27 cellular contexts compared by ENCODE assay signal in the genomic region with DNA sequence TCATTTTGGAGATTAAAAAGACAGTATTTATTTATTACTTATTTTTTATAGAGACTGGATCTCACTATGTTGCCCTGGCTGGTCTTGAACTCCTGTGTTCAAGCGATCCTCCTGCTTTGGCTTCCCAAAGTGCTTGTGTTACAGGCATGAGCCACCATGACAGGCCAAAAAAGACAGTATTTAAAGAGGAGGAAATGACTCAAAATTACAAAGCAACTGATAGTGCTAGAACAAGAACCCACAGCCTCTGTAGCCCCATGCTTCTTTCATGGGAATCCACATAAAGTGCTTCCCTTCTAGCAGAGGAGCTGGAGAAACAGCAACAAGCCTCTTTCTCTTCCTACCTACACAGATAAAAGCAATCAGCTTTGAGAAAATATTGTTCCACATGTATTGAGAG.
"Had no signal": no experiment of that assay in that cellular context is flagged by ENCODE, and none has a peak within 500 bp of the region (broad histone marks: within the 10 kb centered on the region; RNA-seq: fewer than 3 reads in every experiment).

No MANE protein-coding gene starts in this region.

- DNase-seq: naive thymus-derived CD8-positive, alpha-beta T cell; nephron progenitor cell; nucleus accumbens; ovary; posterior cingulate gyrus; psoas muscle; right cardiac atrium; right lobe of liver; sigmoid colon; small intestine; stimulated activated CD4-positive, alpha-beta T cell treated with anti-CD3 and anti-CD28 coated beads, Interleukin-15, amount 100 ng/mL, for 24 hours; stimulated activated CD4-positive, alpha-beta T cell treated with anti-CD3 and anti-CD28 coated beads, Interleukin-2, amount 100 ng/mL, for 24 hours; stimulated activated CD4-positive, alpha-beta T cell treated with anti-CD3 and anti-CD28 coated beads, Interleukin-2, amount 100 ng/mL, for 48 hours; stimulated activated CD4-positive, alpha-beta T cell treated with anti-CD3 and anti-CD28 coated beads, Interleukin-4, amount 100 ng/mL, for 24 hours; stimulated activated naive CD4-positive, alpha-beta T cell; stimulated activated naive CD8-positive, alpha-beta T cell treated with anti-CD3 and anti-CD28 coated beads, Interleukin-15, amount 100 ng/mL, for 72 hours; stimulated activated naive CD8-positive, alpha-beta T cell treated with anti-CD3 and anti-CD28 coated beads, Interleukin-15, Interleukin-2, amounts not matched to agents 100 U/mL and 50 U/mL, for 24 hours; substantia nigra; testis; tibial artery; transverse colon; upper lobe of right lung had no signal

- H3K4me3 Mint-ChIP-seq: naive thymus-derived CD8-positive, alpha-beta T cell; natural killer cell treated with Interleukin-12 subunit alpha and Interleukin-12 subunit beta and Interleukin-15 and Interleukin-18, amount 100 ng/mL, for 72 hours; nephron progenitor cell; neural crest cell; stimulated activated effector memory CD8-positive, alpha-beta T cell treated with anti-CD3 and anti-CD28 coated beads, Interleukin-12 subunit alpha, Interleukin-12 subunit beta, amount 100 ng/mL, for 72 hours; stimulated activated naive CD8-positive, alpha-beta T cell treated with anti-CD3 and anti-CD28 coated beads, Interleukin-15, amount 100 ng/mL, for 72 hours; type B pancreatic cell had no signal

- H3K9me3 Mint-ChIP-seq: natural killer cell treated with Interleukin-12 subunit alpha and Interleukin-12 subunit beta and Interleukin-15 and Interleukin-18, amount 100 ng/mL, for 72 hours; stimulated activated effector memory CD8-positive, alpha-beta T cell treated with anti-CD3 and anti-CD28 coated beads, Interleukin-12 subunit alpha, Interleukin-12 subunit beta, amount 100 ng/mL, for 72 hours; type B pancreatic cell had no signal

- H3K4me1 Mint-ChIP-seq: naive thymus-derived CD8-positive, alpha-beta T cell; nephron progenitor cell; neural crest cell; stimulated activated effector memory CD8-positive, alpha-beta T cell treated with anti-CD3 and anti-CD28 coated beads, Interleukin-12 subunit alpha, Interleukin-12 subunit beta, amount 100 ng/mL, for 72 hours; stimulated activated naive CD8-positive, alpha-beta T cell treated with anti-CD3 and anti-CD28 coated beads, Interleukin-15, amount 100 ng/mL, for 72 hours had no signal

- H3K36me3 Mint-ChIP-seq: naive thymus-derived CD8-positive, alpha-beta T cell; natural killer cell treated with Interleukin-12 subunit alpha and Interleukin-12 subunit beta and Interleukin-15 and Interleukin-18, amount 100 ng/mL, for 72 hours; stimulated activated effector memory CD8-positive, alpha-beta T cell treated with anti-CD3 and anti-CD28 coated beads, Interleukin-12 subunit alpha, Interleukin-12 subunit beta, amount 100 ng/mL, for 72 hours; type B pancreatic cell had no signal

- ATAC-seq: naive thymus-derived CD8-positive, alpha-beta T cell; natural killer cell treated with Interleukin-12 subunit alpha and Interleukin-12 subunit beta and Interleukin-15 and Interleukin-18, amount 100 ng/mL, for 72 hours; psoas muscle; right cardiac atrium; right lobe of liver; stimulated activated effector memory CD8-positive, alpha-beta T cell treated with anti-CD3 and anti-CD28 coated beads, Interleukin-12 subunit alpha, Interleukin-12 subunit beta, amount 100 ng/mL, for 72 hours; stimulated activated naive CD8-positive, alpha-beta T cell treated with anti-CD3 and anti-CD28 coated beads, Interleukin-15, amount 100 ng/mL, for 72 hours; stimulated activated naive CD8-positive, alpha-beta T cell treated with anti-CD3 and anti-CD28 coated beads, Interleukin-15, Interleukin-2, amounts not matched to agents 100 U/mL and 50 U/mL, for 24 hours; upper lobe of right lung had no signal

- H3K27ac Mint-ChIP-seq: naive thymus-derived CD8-positive, alpha-beta T cell; natural killer cell treated with Interleukin-12 subunit alpha and Interleukin-12 subunit beta and Interleukin-15 and Interleukin-18, amount 100 ng/mL, for 72 hours; nephron progenitor cell; progenitor cell of endocrine pancreas; stimulated activated effector memory CD8-positive, alpha-beta T cell treated with anti-CD3 and anti-CD28 coated beads, Interleukin-12 subunit alpha, Interleukin-12 subunit beta, amount 100 ng/mL, for 72 hours; stimulated activated naive CD8-positive, alpha-beta T cell treated with anti-CD3 and anti-CD28 coated beads, Interleukin-15, amount 100 ng/mL, for 72 hours; type B pancreatic cell had no signal
